ENCODE assay signal across 10 cellular contexts in the genomic region with DNA sequence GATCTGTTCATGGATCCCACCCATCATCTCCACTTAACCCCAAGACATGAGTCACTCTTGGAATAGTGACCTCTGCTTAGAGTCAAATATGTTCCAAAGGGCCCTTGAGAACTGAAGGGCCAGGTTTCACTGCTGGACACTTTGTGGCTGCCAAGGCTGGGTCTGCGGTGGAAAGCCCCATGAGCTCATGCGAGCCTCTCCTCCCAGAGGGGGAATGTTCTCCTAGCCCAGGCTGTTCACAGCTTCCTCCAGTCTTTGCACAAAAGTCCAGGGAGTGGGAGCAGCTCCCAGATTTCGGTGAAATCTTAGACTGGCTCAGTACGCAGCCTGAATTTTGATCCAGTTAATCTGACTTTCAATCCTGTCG. TPM values are rescaled to one million over a fixed set of nuclear protein-coding genes. Genes with fewer than 3 reads are reported as not detected.
DNase-seq lines count a peak whose midpoint lies in the region; ATAC-seq and TF ChIP-seq lines count a peak whose summit lies in the region.
"Had no signal": no experiment of that assay in that cellular context is flagged by ENCODE, and none has a peak within 500 bp of the region (broad histone marks: within the 10 kb centered on the region; RNA-seq: fewer than 3 reads in every experiment).

No MANE protein-coding gene starts in this region.

- no peaks in the 10 kb centered on the region for H3K79me2 ChIP-seq in MM.1S (ENCODE audit: low read length)

- peak; percentile 5 for DNase-seq in HK-2 (ENCODE audit: unreplicated experiment)
- DNase-seq in coronary artery (ENCODE audit: low spot score) = peak; percentile 82
- peak; percentile 16 to 34 for DNase-seq in left colon
- no peak for DNase-seq in MM.1S
- DNase-seq in NCI-H2029 treated with DMSO at 0.1 percent for 48 hours (lab: John Stamatoyannopoulos, UW) = no peak
- DNase-seq in AML-193 (lab: John Stamatoyannopoulos, UW) = no peak
- DNase-seq: activated T-cell treated with anti-CD3 and anti-CD28 coated beads, Interleukin-2, amount 50 U/mL, for 24 hours; Calu3 had no signal

- no peaks in the 10 kb centered on the region for H4K20me1 ChIP-seq in MM.1S (ENCODE audit: insufficient read depth, low read length)

- no peak overlapping the region for H2AFZ ChIP-seq in MM.1S (ENCODE audit: low read length)

- H3K9me2 ChIP-seq in MM.1S (replicated peaks; ENCODE audit: insufficient read depth, low read length) = no peaks in the 10 kb centered on the region

- ATAC-seq in left colon = no peak
- ATAC-seq in GM21576 (IDR thresholded peaks at IDR 0.05; ENCODE audit: unreplicated experiment) = no peak

- H3K9ac ChIP-seq in skeletal muscle satellite cell (ENCODE audit: low read depth, low read length) = no peak overlapping the region
- no peak overlapping the region for H3K9ac ChIP-seq in MM.1S (ENCODE audit: low read length)

- H3F3A ChIP-seq in MM.1S (ENCODE audit: insufficient read depth, low read length) = no peaks in the 10 kb centered on the region

- H3K27ac ChIP-seq in coronary artery (peak overlapping the region; percentile 27 to 71), MM.1S (ENCODE audit: low read length) (no peak overlapping the region)

- H3K4me1 ChIP-seq in skeletal muscle satellite cell (ENCODE audit: control insufficient read depth, insufficient read depth, low read length) (peaks cover 10% of the 10 kb centered on the region), MM.1S (ENCODE audit: low read length) (no peaks in the 10 kb centered on the region)

- H3K4me3 ChIP-seq in coronary artery (peak overlapping the region; percentile 79), skeletal muscle satellite cell (ENCODE audit: low read length) (peak overlapping the region; percentile 62), MM.1S (ENCODE audit: low read length) (no peak overlapping the region)

- H3K36me3 ChIP-seq in skeletal muscle satellite cell (ENCODE audit: insufficient read depth, low read length) (no peaks in the 10 kb centered on the region), MM.1S (replicated peaks; ENCODE audit: insufficient read depth, low read length) (no peaks in the 10 kb centered on the region)

- TF ChIP-seq CTCF in coronary artery (IDR thresholded peaks at IDR 0.05) (no peak), MM.1S (IDR thresholded peaks at IDR 0.05; ENCODE audit: low read length) (no peak)

- H3K9me3 ChIP-seq in skeletal muscle satellite cell (replicated peaks; ENCODE audit: low read length) = no peaks in the 10 kb centered on the region
- H3K9me3 ChIP-seq in MM.1S (replicated peaks; ENCODE audit: insufficient read depth, low read length) = no peaks in the 10 kb centered on the region

- intact Hi-C loops in left colon (cut with DNase I, micrococcal nuclease) = no loop called here

- peaks cover 57% of the 10 kb centered on the region for H3K27me3 ChIP-seq in skeletal muscle satellite cell (ENCODE audit: control insufficient read depth, insufficient read depth, low read length)
- no peaks in the 10 kb centered on the region for H3K27me3 ChIP-seq in MM.1S (replicated peaks; ENCODE audit: insufficient read depth, low read length)

- H3K4me2 ChIP-seq in skeletal muscle satellite cell (ENCODE audit: low read length) = peak overlapping the region; percentile 75
- no peak overlapping the region for H3K4me2 ChIP-seq in MM.1S (ENCODE audit: low read depth, low read length)

RNA-seq across cellular contexts. Expression of gene DCLK1, which starts 0.7 kb away (rescaled TPM):
- 1 to 10 TPM; 2.7 to 7.3 TPM for total RNA-seq in left colon
- 28.4 and 88.2 TPM in 2 replicates for total RNA-seq in skeletal muscle satellite cell (2012; rRNA removed)
- total RNA-seq: Calu3 had no signal

Comparison
In these comparisons a context has a peak if more than half of its experiments do, and no peak if none do; other contexts are left out.
1. DNase-seq: peak in HK-2 (single experiment), coronary artery (single experiment) and left colon (2 of 2); none in MM.1S (single experiment), NCI-H2029 treated with DMSO at 0.1 percent for 48 hours (single experiment) and AML-193 (0 of 2).